ENCODE assay signal across 1 cellular context in genomic region chr10:33900591-33900990, GRCh38.
TF ChIP-seq lines count a peak whose summit lies in the region.

No MANE protein-coding gene starts in this region.

TF ChIP-seq in HepG2, 621 proteins besides CTCF, POLR2A, EP300 and RAD21 (continued from another document):
- TF ChIP-seq AFF4 (CRISPR knock-in tag; IDR thresholded peaks at IDR 0.05) (no peak), RFX3 (CRISPR knock-in tag; IDR thresholded peaks at IDR 0.05) (peak; percentile 36; the same call in 1 of the 2 replicates)
